In genomic region chr14:86796221-86797074, GRCh38 we compare ENCODE assay signal across 20 cellular contexts.
DNase-seq lines count a peak whose midpoint lies in the region; ATAC-seq, FAIRE-seq and TF ChIP-seq lines count a peak whose summit lies in the region.
"Had no signal": no experiment of that assay in that cellular context is flagged by ENCODE, and none has a peak within 500 bp of the region (broad histone marks: within the 10 kb centered on the region; RNA-seq: fewer than 3 reads in every experiment).

No MANE protein-coding gene starts in this region.

- ATAC-seq in GM21786 (IDR thresholded peaks at IDR 0.05; ENCODE audit: unreplicated experiment) = no peak
- ATAC-seq: naive thymus-derived CD4-positive, alpha-beta T cell had no signal

- no peaks in the 10 kb centered on the region for H3K27me3 Mint-ChIP-seq in nephron (ENCODE audit: low read depth)
- H3K27me3 Mint-ChIP-seq: activated CD4-positive, alpha-beta T cell treated with anti-CD3 and anti-CD28 coated beads, Interleukin-2, amount 10 ng/mL, durations not matched to agents 7 days and 5 days; naive thymus-derived CD4-positive, alpha-beta T cell had no signal

- peak; percentile 8 for DNase-seq in COLO829 (ENCODE audit: low spot score)
- peak; percentile 82 for DNase-seq in NOMO-1 treated with DMSO at 0.1 percent for 48 hours (lab: John Stamatoyannopoulos, UW; ENCODE audit: unreplicated experiment)
- no peak for DNase-seq in activated CD4-positive, CD25-positive, alpha-beta regulatory T cell (lab: John Stamatoyannopoulos, UW)
- no peak for DNase-seq in NCI-H2081 (lab: John Stamatoyannopoulos, UW)
- no peak for DNase-seq in activated T-cell treated with anti-CD3 and anti-CD28 coated beads, Interleukin-2, amount 50 U/mL, for 1 hour
- DNase-seq: activated CD4-positive, alpha-beta T cell treated with anti-CD3 and anti-CD28 coated beads, Interleukin-2, amount 10 ng/mL, durations not matched to agents 7 days and 5 days; activated CD8-positive, alpha-beta memory T cell treated with anti-CD3 and anti-CD28 coated beads, Interleukin-2, amount 50 U/mL, for 4 hours; activated effector memory CD4-positive, alpha-beta T cell treated with anti-CD3 and anti-CD28 coated beads, Interleukin-2, amount 50 U/mL, for 16 hours; aorta; BE2C; GF-D8; Karpas-422; naive thymus-derived CD4-positive, alpha-beta T cell; NCI-H1417; NCI-H2171; NCI-H69; stimulated activated CD4-positive, alpha-beta T cell treated with anti-CD3 and anti-CD28 coated beads, Interleukin-4, amount 100 ng/mL, for 24 hours had no signal

- H3K4me3 Mint-ChIP-seq in nephron = no peak overlapping the region
- H3K4me3 Mint-ChIP-seq: activated CD4-positive, alpha-beta T cell treated with anti-CD3 and anti-CD28 coated beads, Interleukin-2, amount 10 ng/mL, durations not matched to agents 7 days and 5 days; naive thymus-derived CD4-positive, alpha-beta T cell had no signal

- no peaks in the 10 kb centered on the region for H3K36me3 Mint-ChIP-seq in nephron (ENCODE audit: low read depth)
- H3K36me3 Mint-ChIP-seq: naive thymus-derived CD4-positive, alpha-beta T cell had no signal

- H3K27ac Mint-ChIP-seq in nephron = peak overlapping the region; percentile 28 to 56 (median 52)
- H3K27ac Mint-ChIP-seq: activated CD4-positive, alpha-beta T cell treated with anti-CD3 and anti-CD28 coated beads, Interleukin-2, amount 10 ng/mL, durations not matched to agents 7 days and 5 days; naive thymus-derived CD4-positive, alpha-beta T cell had no signal

- no peak for TF ChIP-seq CTCF in nephron (IDR thresholded peaks at IDR 0.05; ENCODE audit: unreplicated experiment in 3 of 3)

- H3K9me3 Mint-ChIP-seq in nephron = peaks cover 9% of the 10 kb centered on the region

- FAIRE-seq in endometrium (lab: Jason Lieb, UNC) = peak; percentile 95

- peaks cover 9% of the 10 kb centered on the region for H3K4me1 Mint-ChIP-seq in nephron
- H3K4me1 Mint-ChIP-seq: activated CD4-positive, alpha-beta T cell treated with anti-CD3 and anti-CD28 coated beads, Interleukin-2, amount 10 ng/mL, durations not matched to agents 7 days and 5 days; naive thymus-derived CD4-positive, alpha-beta T cell had no signal

Comparison
In these comparisons a context has a peak if more than half of its experiments do, and no peak if none do; other contexts are left out.
1. DNase-seq: peak in COLO829 (single experiment) and NOMO-1 treated with DMSO at 0.1 percent for 48 hours (single experiment); none in activated CD4-positive, CD25-positive, alpha-beta regulatory T cell (0 of 4), NCI-H2081 (0 of 2) and activated T-cell treated with anti-CD3 and anti-CD28 coated beads, Interleukin-2, amount 50 U/mL, for 1 hour (single experiment).